In genomic region chr2:173964565-173965371, GRCh38 we compare ENCODE assay signal across 8 cellular contexts. TPM values are rescaled to one million over a fixed set of nuclear protein-coding genes. Genes with fewer than 3 reads are reported as not detected.
DNase-seq lines count a peak whose midpoint lies in the region; ATAC-seq and TF ChIP-seq lines count a peak whose summit lies in the region.

No MANE protein-coding gene starts in this region.

- DNase-seq in NCI-H1436 (lab: John Stamatoyannopoulos, UW) (peak; percentile 82), NCI-H1436 treated with DMSO at 0.1 percent for 48 hours (lab: John Stamatoyannopoulos, UW) (no peak), NCI-H510A treated with DMSO at 0.1 percent for 48 hours (lab: John Stamatoyannopoulos, UW) (peak; percentile 99), dedifferentiated amniotic fluid mesenchymal stem cell (ENCODE audit: extremely low spot score) (peak; percentile 75), left lung (peak; percentile 94 to 96)
- peak; percentile 85 for DNase-seq in activated CD4-positive, alpha-beta T cell treated with anti-CD3 and anti-CD28 coated beads, Interleukin-2, amount 50 U/mL, for 1 hour
- DNase-seq in stimulated activated CD4-positive, alpha-beta T cell treated with anti-CD3 and anti-CD28 coated beads, Interleukin-4, amount 100 ng/mL, for 1 hour, result peak; percentile 85

- peak overlapping the region; percentile 94 to 96 for H3K4me3 ChIP-seq in left lung

- intact Hi-C loops in left lung (cut with DNase I), result no loop called here

- H3K27ac ChIP-seq in left lung, result peak overlapping the region; percentile 98 to 100

- ATAC-seq in HG03045 (IDR thresholded peaks at IDR 0.05; ENCODE audit: unreplicated experiment) (peak; percentile 27), left lung (peak; percentile 77)

- H3K36me3 ChIP-seq in left lung, result peaks cover 0 to 4% of the 10 kb centered on the region in 2 donors

- no peaks in the 10 kb centered on the region for H3K27me3 ChIP-seq in left lung

- H3K9me3 ChIP-seq in left lung, result no peaks in the 10 kb centered on the region

- no peak for TF ChIP-seq CTCF in left lung (IDR thresholded peaks at IDR 0.05)

- H3K4me1 ChIP-seq in left lung, result peaks cover 9 to 49% of the 10 kb centered on the region in 2 donors

RNA-seq across cellular contexts. Expression of gene SP3, which starts 0.4 kb away (rescaled TPM):
- total RNA-seq in left lung, result 10 to 100 TPM; 69.0 to 84.3 TPM
